In genomic region chr19:14404322-14404721, GRCh38 we compare ENCODE assay signal across 14 cellular contexts. TPM values are rescaled to one million over a fixed set of nuclear protein-coding genes. Genes with fewer than 3 reads are reported as not detected.
A peak's percentile ranks its signal among the peaks of the same experiment; 100 is the strongest.
DNase-seq lines count a peak whose midpoint lies in the region; ATAC-seq lines count a peak whose summit lies in the region.
"Had no signal": no experiment of that assay in that cellular context is flagged by ENCODE, and none has a peak within 500 bp of the region (broad histone marks: within the 10 kb centered on the region; RNA-seq: fewer than 3 reads in every experiment).

No MANE protein-coding gene starts in this region.

- CTCF ChIA-PET in activated naive CD4-positive, alpha-beta T cell treated with anti-CD3 and anti-CD28 coated beads for 36 hours (lab: Charles Lee) = interaction anchor here (0.7 to 8.9 kb wide), 3 partner anchors 24 to 78 kb away, joined by 3 to 100 read pairs (median 5); partner anchors contain the start of gene ADGRE5

- H3K9me3 Mint-ChIP-seq in activated naive CD4-positive, alpha-beta T cell treated with anti-CD3 and anti-CD28 coated beads for 36 hours = peaks cover 1% of the 10 kb centered on the region
- no peaks in the 10 kb centered on the region for H3K9me3 Mint-ChIP-seq in activated naive CD8-positive, alpha-beta T cell treated with anti-CD3 and anti-CD28 coated beads, Interleukin-2, amount 10 ng/mL, durations not matched to agents 7 days and 5 days
- no peaks in the 10 kb centered on the region for H3K9me3 Mint-ChIP-seq in stimulated activated naive B cell treated with anti-CD40 and anti-IgM and Interleukin-4, amounts not matched to agents 10 μg/mL and 1 μg/mL and 100 μg/mL, for 72 hours
- H3K9me3 Mint-ChIP-seq: activated T-helper 1 cell treated with anti-CD3 and anti-CD28 coated beads, Interleukin-12 subunit alpha, Interleukin-12 subunit beta, Interleukin-2, Interleukin-4 antibody, amounts not matched to agents 30 ng/mL and 10 ng/mL and 1 ng/mL, durations not matched to agents 14 hours and 24 hours and 36 hours had no signal

- no peak for ATAC-seq in activated naive CD8-positive, alpha-beta T cell treated with anti-CD3 and anti-CD28 coated beads, Interleukin-2, amount 10 ng/mL, durations not matched to agents 7 days and 5 days (ENCODE audit: low read depth)
- no peak for ATAC-seq in stimulated activated naive B cell treated with anti-CD40 and anti-IgM and Interleukin-4, amounts not matched to agents 10 μg/mL and 1 μg/mL and 100 μg/mL, for 72 hours (replicated peaks)
- no peak for ATAC-seq in GM19455 (IDR thresholded peaks at IDR 0.05; ENCODE audit: unreplicated experiment)
- ATAC-seq: SK-N-SH treated with all-trans-retinoic acid at 6 μM for 48 hours had no signal

- POLR2A ChIA-PET in activated naive CD8-positive, alpha-beta T cell treated with anti-CD3 and anti-CD28 coated beads, Interleukin-2, amount 10 ng/mL, durations not matched to agents 7 days and 5 days (lab: Charles Lee) = interaction anchor here (0.6 to 13.1 kb wide), 7 partner anchors 9 to 114 kb away, joined by 3 to 250 read pairs (median 10); partner anchors contain the start of genes ADGRE5 and DNAJB1

- H3K4me3 Mint-ChIP-seq in activated naive CD4-positive, alpha-beta T cell treated with anti-CD3 and anti-CD28 coated beads for 36 hours = no peak overlapping the region
- no peak overlapping the region for H3K4me3 Mint-ChIP-seq in activated naive CD8-positive, alpha-beta T cell treated with anti-CD3 and anti-CD28 coated beads, Interleukin-2, amount 10 ng/mL, durations not matched to agents 7 days and 5 days
- H3K4me3 Mint-ChIP-seq in stimulated activated naive B cell treated with anti-CD40 and anti-IgM and Interleukin-4, amounts not matched to agents 10 μg/mL and 1 μg/mL and 100 μg/mL, for 72 hours = no peak overlapping the region
- H3K4me3 Mint-ChIP-seq: activated T-helper 1 cell treated with anti-CD3 and anti-CD28 coated beads, Interleukin-12 subunit alpha, Interleukin-12 subunit beta, Interleukin-2, Interleukin-4 antibody, amounts not matched to agents 30 ng/mL and 10 ng/mL and 1 ng/mL, durations not matched to agents 14 hours and 24 hours and 36 hours had no signal

- DNase-seq in activated naive CD4-positive, alpha-beta T cell treated with anti-CD3 and anti-CD28 coated beads for 36 hours = no peak
- DNase-seq in activated naive CD4-positive, alpha-beta T cell treated with Interleukin-2 at 50 U/mL for 16 hours = no peak
- DNase-seq in NCI-H2029 treated with DMSO at 0.1 percent for 48 hours (lab: John Stamatoyannopoulos, UW) (peak; percentile 94), SHP77 (lab: John Stamatoyannopoulos, UW) (no peak), mesenteric fat pad (ENCODE audit: low spot score) (no peak)
- no peak for DNase-seq in activated naive CD8-positive, alpha-beta T cell treated with anti-CD3 and anti-CD28 coated beads, Interleukin-2, amount 10 ng/mL, durations not matched to agents 7 days and 5 days
- no peak for DNase-seq in stimulated activated naive B cell treated with anti-CD40 and anti-IgM and Interleukin-4, amounts not matched to agents 10 μg/mL and 1 μg/mL and 100 μg/mL, for 72 hours
- DNase-seq: EL, HCEC 1CT, kidney glomerular epithelial cell, WERI-Rb-1 had no signal

- peaks cover 68% of the 10 kb centered on the region for H3K36me3 Mint-ChIP-seq in activated naive CD4-positive, alpha-beta T cell treated with anti-CD3 and anti-CD28 coated beads for 36 hours (ENCODE audit: low read depth)
- H3K36me3 Mint-ChIP-seq in activated naive CD8-positive, alpha-beta T cell treated with anti-CD3 and anti-CD28 coated beads, Interleukin-2, amount 10 ng/mL, durations not matched to agents 7 days and 5 days = peaks cover 40% of the 10 kb centered on the region
- H3K36me3 Mint-ChIP-seq in stimulated activated naive B cell treated with anti-CD40 and anti-IgM and Interleukin-4, amounts not matched to agents 10 μg/mL and 1 μg/mL and 100 μg/mL, for 72 hours = peaks cover 64 to 68% of the 10 kb centered on the region in 2 donors

- H3K27ac Mint-ChIP-seq in activated naive CD4-positive, alpha-beta T cell treated with anti-CD3 and anti-CD28 coated beads for 36 hours = peak overlapping the region; percentile 77
- H3K27ac Mint-ChIP-seq in activated naive CD8-positive, alpha-beta T cell treated with anti-CD3 and anti-CD28 coated beads, Interleukin-2, amount 10 ng/mL, durations not matched to agents 7 days and 5 days = peak overlapping the region; percentile 34
- H3K27ac Mint-ChIP-seq in stimulated activated naive B cell treated with anti-CD40 and anti-IgM and Interleukin-4, amounts not matched to agents 10 μg/mL and 1 μg/mL and 100 μg/mL, for 72 hours = peak overlapping the region; percentile 37

- H3K27me3 Mint-ChIP-seq in activated naive CD4-positive, alpha-beta T cell treated with anti-CD3 and anti-CD28 coated beads for 36 hours (ENCODE audit: low read depth) = no peaks in the 10 kb centered on the region
- no peaks in the 10 kb centered on the region for H3K27me3 Mint-ChIP-seq in activated naive CD8-positive, alpha-beta T cell treated with anti-CD3 and anti-CD28 coated beads, Interleukin-2, amount 10 ng/mL, durations not matched to agents 7 days and 5 days
- no peaks in the 10 kb centered on the region for H3K27me3 Mint-ChIP-seq in stimulated activated naive B cell treated with anti-CD40 and anti-IgM and Interleukin-4, amounts not matched to agents 10 μg/mL and 1 μg/mL and 100 μg/mL, for 72 hours

- peaks cover 26% of the 10 kb centered on the region for H3K4me1 Mint-ChIP-seq in activated naive CD4-positive, alpha-beta T cell treated with anti-CD3 and anti-CD28 coated beads for 36 hours (ENCODE audit: low read depth)
- peaks cover 9% of the 10 kb centered on the region for H3K4me1 Mint-ChIP-seq in activated naive CD8-positive, alpha-beta T cell treated with anti-CD3 and anti-CD28 coated beads, Interleukin-2, amount 10 ng/mL, durations not matched to agents 7 days and 5 days
- peaks cover 29 to 30% of the 10 kb centered on the region in 2 donors for H3K4me1 Mint-ChIP-seq in stimulated activated naive B cell treated with anti-CD40 and anti-IgM and Interleukin-4, amounts not matched to agents 10 μg/mL and 1 μg/mL and 100 μg/mL, for 72 hours

- intact Hi-C loops in activated naive CD4-positive, alpha-beta T cell treated with anti-CD3 and anti-CD28 coated beads for 36 hours (cut with micrococcal nuclease) = no loop called here

RNA-seq across cellular contexts. Expression of gene DDX39A, which starts 14.8 kb away (rescaled TPM):
- total RNA-seq in activated naive CD4-positive, alpha-beta T cell treated with anti-CD3 and anti-CD28 coated beads for 36 hours = 100 to 1,000 TPM; 219 to 227 TPM
- total RNA-seq in activated naive CD8-positive, alpha-beta T cell treated with anti-CD3 and anti-CD28 coated beads, Interleukin-2, amount 10 ng/mL, durations not matched to agents 7 days and 5 days = 100 to 1,000 TPM; 192 to 202 TPM
- 53.0 TPM for total RNA-seq in mesenteric fat pad

RNA-seq across cellular contexts. Expression of gene ADGRE5, which starts 23.1 kb away (rescaled TPM):
- total RNA-seq in activated naive CD4-positive, alpha-beta T cell treated with anti-CD3 and anti-CD28 coated beads for 36 hours = 100 to 1,000 TPM; 173 to 187 TPM
- 100 to 1,000 TPM; 304 to 315 TPM for total RNA-seq in activated naive CD8-positive, alpha-beta T cell treated with anti-CD3 and anti-CD28 coated beads, Interleukin-2, amount 10 ng/mL, durations not matched to agents 7 days and 5 days
- total RNA-seq in mesenteric fat pad = 127 TPM

RNA-seq across cellular contexts. Expression of gene PKN1, which starts 28.8 kb away (rescaled TPM):
- 100 to 1,000 TPM; 159 to 164 TPM for total RNA-seq in activated naive CD4-positive, alpha-beta T cell treated with anti-CD3 and anti-CD28 coated beads for 36 hours
- total RNA-seq in activated naive CD8-positive, alpha-beta T cell treated with anti-CD3 and anti-CD28 coated beads, Interleukin-2, amount 10 ng/mL, durations not matched to agents 7 days and 5 days = 100 to 1,000 TPM; 244 to 265 TPM
- 142 TPM for total RNA-seq in mesenteric fat pad
